Comparison of ENCODE assay signal across 9 cellular contexts in genomic region chr1:201184734-201185453, GRCh38. TPM values are rescaled to one million over a fixed set of nuclear protein-coding genes. Genes with fewer than 3 reads are reported as not detected.
A peak's percentile ranks its signal among the peaks of the same experiment; 100 is the strongest.
DNase-seq lines count a peak whose midpoint lies in the region; ATAC-seq and TF ChIP-seq lines count a peak whose summit lies in the region.
"Had no signal": no experiment of that assay in that cellular context is flagged by ENCODE, and none has a peak within 500 bp of the region (broad histone marks: within the 10 kb centered on the region; RNA-seq: fewer than 3 reads in every experiment).

No MANE protein-coding gene starts in this region.

- ATAC-seq in RWPE2 (ENCODE audit: low read depth): peak; percentile 97
- no peak for ATAC-seq in GM21825 (IDR thresholded peaks at IDR 0.05; ENCODE audit: unreplicated experiment)
- no peak for ATAC-seq in HG03139 (IDR thresholded peaks at IDR 0.05; ENCODE audit: unreplicated experiment)

- no peaks in the 10 kb centered on the region for H3K9me3 ChIP-seq in RWPE2 (ENCODE audit: severe bottlenecking)

- H3K36me3 ChIP-seq in BJ (ENCODE audit: control insufficient read depth, insufficient read depth, low read length) (no peaks in the 10 kb centered on the region), RWPE2 (ENCODE audit: low read depth) (no peaks in the 10 kb centered on the region)

- H3K27me3 Mint-ChIP-seq in osteocyte (ENCODE audit: unreplicated experiment): peaks cover 43% of the 10 kb centered on the region

- H3K9me3 Mint-ChIP-seq in osteocyte (ENCODE audit: unreplicated experiment): no peaks in the 10 kb centered on the region

- TF ChIP-seq CTCF in BJ (IDR thresholded peaks at IDR 0.05; ENCODE audit: insufficient read depth, low read depth, low read length): peak; percentile 87
- TF ChIP-seq CTCF in RWPE2 (IDR thresholded peaks at IDR 0.05; ENCODE audit: poor library complexity, severe bottlenecking): peak; percentile 67
- peak; percentile 87 for TF ChIP-seq CTCF in fibroblast of mammary gland (conservative IDR thresholded peaks at IDR 0.05; ENCODE audit: control insufficient read depth, insufficient read depth, low read depth, low read length)
- TF ChIP-seq CTCF in osteocyte (IDR thresholded peaks at IDR 0.05): peak; percentile 59

- H3K4me3 ChIP-seq in BJ (ENCODE audit: low read depth, low read length): no peak overlapping the region
- H3K4me3 ChIP-seq in RWPE2 (ENCODE audit: severe bottlenecking): no peak overlapping the region
- H3K4me3 ChIP-seq in fibroblast of mammary gland (ENCODE audit: control insufficient read depth, low read depth, low read length): no peak overlapping the region

- POLR2A ChIA-PET in BJ (lab: Charles Lee) (no interaction called here), HEK293T (lab: Yijun Ruan, JAX) (interaction anchor here (1.4 to 1.5 kb wide), 2 partner anchors 14 to 15 kb away, joined by 3 to 8 read pairs; no protein-coding TSS in a partner anchor)

- no peaks in the 10 kb centered on the region for H3K4me1 ChIP-seq in RWPE2 (ENCODE audit: insufficient read depth, poor library complexity, severe bottlenecking)

- DNase-seq in BJ (ENCODE audit: low read depth) (peak; percentile 54), HEK293T (ENCODE audit: extremely low spot score) (peak; percentile 63), RWPE2 (ENCODE audit: low spot score) (no peak), fibroblast of mammary gland (ENCODE audit: low read depth) (peak; percentile 92), osteocyte (ENCODE audit: extremely low spot score, unreplicated experiment) (no peak), T-helper 1 cell (no peak)

- H3K27ac ChIP-seq in RWPE2 (ENCODE audit: poor library complexity, severe bottlenecking): no peak overlapping the region
- H3K27ac ChIP-seq: HL-60 had no signal

- H3K27me3 ChIP-seq in BJ (ENCODE audit: control insufficient read depth, insufficient read depth, low read length): no peaks in the 10 kb centered on the region; the same call in none of the 2 replicates
- H3K27me3 ChIP-seq in RWPE2 (ENCODE audit: insufficient read depth, poor library complexity, severe bottlenecking): no peaks in the 10 kb centered on the region

- peak overlapping the region; percentile 1 for H3K27ac Mint-ChIP-seq in osteocyte (ENCODE audit: unreplicated experiment)

- H3K4me1 Mint-ChIP-seq in osteocyte (ENCODE audit: unreplicated experiment): peaks cover 7% of the 10 kb centered on the region

- no peaks in the 10 kb centered on the region for H3K36me3 Mint-ChIP-seq in osteocyte (ENCODE audit: unreplicated experiment)

- CTCF ChIA-PET in BJ (lab: Yijun Ruan, JAX) (interaction anchor here (0.7 to 2.1 kb wide), 14 partner anchors 8 to 213 kb away, joined by 3 to 10 read pairs (median 3); partner anchors contain the start of gene TMEM9), HEK293T (lab: Yijun Ruan, JAX) (interaction anchor here (0.8 to 1.3 kb wide), 3 partner anchors 10 to 66 kb away, joined by 3 read pairs; no protein-coding TSS in a partner anchor)

- H3K4me3 Mint-ChIP-seq in osteocyte (ENCODE audit: unreplicated experiment): no peak overlapping the region

TF ChIP-seq in HEK293T, 16 proteins besides CTCF, POLR2A, EP300 and RAD21:
- TF ChIP-seq CTBP1 (IDR thresholded peaks at IDR 0.05; ENCODE audit: borderline replicate concordance): no peak
- no peak for TF ChIP-seq PKNOX1 (IDR thresholded peaks at IDR 0.05)
- TF ChIP-seq ZNF384 (IDR thresholded peaks at IDR 0.05): no peak
- no peak for TF ChIP-seq ARNT (IDR thresholded peaks at IDR 0.05)
- TF ChIP-seq ELF4 (IDR thresholded peaks at IDR 0.05): no peak
- no peak for TF ChIP-seq BHLHE40 (IDR thresholded peaks at IDR 0.05; ENCODE audit: borderline replicate concordance)
- TF ChIP-seq TARDBP (IDR thresholded peaks at IDR 0.05): no peak
- no peak for TF ChIP-seq HDGF (IDR thresholded peaks at IDR 0.05; ENCODE audit: borderline replicate concordance)
- TF ChIP-seq FOXM1 (IDR thresholded peaks at IDR 0.05; ENCODE audit: borderline replicate concordance): no peak
- no peak for TF ChIP-seq LEF1 (IDR thresholded peaks at IDR 0.05; ENCODE audit: borderline replicate concordance)
- no peak for TF ChIP-seq SP1 (IDR thresholded peaks at IDR 0.05)
- TF ChIP-seq FOXK2 (IDR thresholded peaks at IDR 0.05): no peak
- TF ChIP-seq SUZ12 (IDR thresholded peaks at IDR 0.05): no peak
- no peak for TF ChIP-seq L3MBTL2 (conservative IDR thresholded peaks at IDR 0.05)

RNA-seq across cellular contexts. Expression of gene IGFN1, which starts 5.7 kb away (rescaled TPM):
- not detected in 2 replicates for polyA plus RNA-seq in BJ (2011; rRNA removed)
- polyA minus RNA-seq in BJ (2011; rRNA and poly(A)+ RNA removed): not detected in 2 replicates
- 3.2 and 3.8 TPM in 2 replicates for total RNA-seq in osteocyte

RNA-seq across cellular contexts. Expression of gene TMEM9, which starts 30.6 kb away (rescaled TPM):
- polyA plus RNA-seq in BJ (2011; rRNA removed): 121 and 171 TPM in 2 replicates
- polyA minus RNA-seq in BJ (2011; rRNA and poly(A)+ RNA removed): 64.7 and 85.3 TPM in 2 replicates
- total RNA-seq in osteocyte: 63.9 and 64.2 TPM in 2 replicates

RNA-seq across cellular contexts. Expression of gene ASCL5, which starts 57.9 kb away (rescaled TPM):
- polyA plus RNA-seq in BJ (2011; rRNA removed): 0.06 TPM in 1 of 2 replicates, not detected in the other
- not detected in 2 replicates for polyA minus RNA-seq in BJ (2011; rRNA and poly(A)+ RNA removed)
- not detected in 2 replicates for total RNA-seq in osteocyte

Comparison
In these comparisons a context has a peak if more than half of its experiments do, and no peak if none do; other contexts are left out.
1. DNase-seq: peak in BJ (single experiment), HEK293T (single experiment) and fibroblast of mammary gland (single experiment); none in RWPE2 (single experiment), osteocyte (single experiment) and T-helper 1 cell (0 of 5).
2. Peak in every context shown above with its lines, with median percentiles within 50 percentile points of each other: CTCF ChIP-seq.